In the genomic region with DNA sequence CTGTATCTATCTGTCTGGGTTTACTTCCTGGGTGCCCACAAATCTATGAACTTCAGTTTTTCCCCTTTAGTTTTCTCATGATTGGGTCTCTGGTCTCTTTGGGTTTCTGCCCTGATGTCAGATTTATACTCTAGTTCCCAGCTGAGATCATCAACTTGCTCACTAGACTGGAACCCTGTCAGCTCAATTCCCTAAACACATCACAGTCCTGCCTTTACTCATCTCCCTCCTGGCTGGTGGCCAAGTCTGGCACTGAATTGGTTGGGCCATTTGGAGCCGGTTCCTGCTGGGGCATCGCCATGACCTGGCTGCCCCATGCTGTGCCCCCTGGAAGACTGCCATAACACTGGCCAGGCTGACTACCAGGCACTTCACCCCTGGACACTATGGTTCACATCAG, we compare ENCODE assay signal across 1 cellular context.
TF ChIP-seq lines count a peak whose summit lies in the region.

No MANE protein-coding gene starts in this region.

TF ChIP-seq in IMR-90, 13 proteins besides CTCF, POLR2A, EP300 and RAD21 (continued from another document):
- no peak for TF ChIP-seq NFE2L2 (IDR thresholded peaks at IDR 0.05; ENCODE audit: low read depth, low read length)
- TF ChIP-seq FOS (IDR thresholded peaks at IDR 0.05; ENCODE audit: low read depth, low read length): no peak
- TF ChIP-seq, protein P1, sequence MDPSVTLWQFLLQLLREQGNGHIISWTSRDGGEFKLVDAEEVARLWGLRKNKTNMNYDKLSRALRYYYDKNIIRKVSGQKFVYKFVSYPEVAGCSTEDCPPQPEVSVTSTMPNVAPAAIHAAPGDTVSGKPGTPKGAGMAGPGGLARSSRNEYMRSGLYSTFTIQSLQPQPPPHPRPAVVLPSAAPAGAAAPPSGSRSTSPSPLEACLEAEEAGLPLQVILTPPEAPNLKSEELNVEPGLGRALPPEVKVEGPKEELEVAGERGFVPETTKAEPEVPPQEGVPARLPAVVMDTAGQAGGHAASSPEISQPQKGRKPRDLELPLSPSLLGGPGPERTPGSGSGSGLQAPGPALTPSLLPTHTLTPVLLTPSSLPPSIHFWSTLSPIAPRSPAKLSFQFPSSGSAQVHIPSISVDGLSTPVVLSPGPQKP (IDR thresholded peaks at IDR 0.05; ENCODE audit: borderline replicate concordance, low read depth, low read length): no peak
